Comparison of ENCODE assay signal across 5 cellular contexts in the genomic region with DNA sequence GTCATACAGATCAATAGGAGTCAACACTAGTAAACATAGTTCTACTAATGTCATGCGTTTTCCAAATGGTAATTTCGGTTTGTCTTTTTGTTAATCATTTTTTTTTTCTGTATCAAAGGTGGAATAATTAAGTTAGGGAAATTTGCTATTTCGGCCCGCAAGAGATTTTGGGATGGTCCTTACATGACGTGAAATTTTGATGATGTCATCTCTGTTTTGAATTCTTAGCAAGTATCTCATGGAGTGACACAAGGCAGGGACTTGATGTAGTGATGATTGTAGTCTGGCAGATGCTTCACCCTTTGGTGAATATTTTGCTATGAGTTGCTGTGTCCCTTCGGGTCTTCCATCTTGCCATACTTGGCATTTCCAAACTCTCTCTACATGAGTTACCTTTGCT.
"Had no signal": no experiment of that assay in that cellular context is flagged by ENCODE, and none has a peak within 500 bp of the region (broad histone marks: within the 10 kb centered on the region; RNA-seq: fewer than 3 reads in every experiment).

No MANE protein-coding gene starts in this region.

- H3K9me3 ChIP-seq: HAP-1 had no signal

- H3K4me2 ChIP-seq: GM23338 had no signal

- H3K36me3 ChIP-seq: HAP-1 had no signal

- H3K4me3 ChIP-seq: GM23338, HAP-1 had no signal

- DNase-seq: H7, KG1 had no signal

- FAIRE-seq: HTR-8/SVneo had no signal

- H3K4me1 ChIP-seq: HAP-1 had no signal

- H2AFZ ChIP-seq: GM23338 had no signal
